Comparison of ENCODE assay signal across 8 cellular contexts in the genomic region with DNA sequence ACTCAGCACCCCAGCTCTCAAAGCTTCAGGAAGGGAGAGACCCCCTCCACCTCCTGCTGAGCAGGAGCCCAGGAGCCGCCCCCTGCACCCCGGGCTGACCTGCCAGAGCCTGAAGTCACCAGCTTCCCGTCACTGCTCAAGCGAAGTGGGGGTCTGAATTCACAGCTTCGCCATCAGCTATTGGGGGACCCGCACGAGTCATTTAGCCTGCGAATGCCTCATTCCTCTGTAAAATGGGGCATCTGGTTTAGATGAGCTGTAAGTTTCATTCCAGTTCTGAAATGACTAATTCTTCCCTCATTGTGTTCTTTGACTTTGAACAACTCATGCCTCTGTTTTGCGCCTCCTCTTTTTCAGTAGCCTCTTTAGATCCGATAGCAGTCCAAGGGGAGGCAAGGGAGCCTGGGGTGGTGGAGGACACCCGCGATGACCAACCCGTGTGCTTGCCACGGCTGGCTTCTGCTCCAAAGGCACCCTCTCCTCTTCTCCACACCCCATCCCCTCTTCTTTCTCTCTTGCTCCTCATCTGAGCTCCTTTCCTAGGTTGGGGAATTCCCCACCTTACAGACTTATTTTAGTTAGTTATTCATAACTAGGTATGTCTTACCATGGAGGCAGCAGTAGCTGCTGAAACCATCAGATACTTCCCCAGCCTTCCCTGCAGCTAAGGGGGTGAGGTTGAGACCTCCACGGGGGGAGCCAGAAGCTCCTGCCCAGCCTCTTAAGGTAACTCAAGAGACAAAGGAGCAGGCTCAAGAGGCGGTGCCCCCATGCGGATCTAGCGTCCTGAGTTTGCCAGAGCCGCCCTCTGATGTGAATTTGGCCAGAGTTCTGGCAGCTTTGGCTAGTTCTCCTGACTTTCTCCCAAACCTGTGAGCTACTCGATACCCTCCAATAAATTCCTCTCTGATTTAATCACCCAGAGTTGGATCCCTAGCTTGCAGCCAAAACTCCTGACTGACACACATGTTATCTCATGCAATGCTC. TPM values are rescaled to one million over a fixed set of nuclear protein-coding genes. Genes with fewer than 3 reads are reported as not detected.
DNase-seq lines count a peak whose midpoint lies in the region; ATAC-seq, FAIRE-seq and TF ChIP-seq lines count a peak whose summit lies in the region.

No MANE protein-coding gene starts in this region.

- peak overlapping the region in 1 of 10 donors; percentile 37 for H3K27ac Mint-ChIP-seq in naive thymus-derived CD8-positive, alpha-beta T cell

- H2BK20ac ChIP-seq in H1 (ENCODE audit: low read length), result peak overlapping the region; percentile 6; the same call in 1 of the 2 replicates

- H3K56ac ChIP-seq in H1 (replicated peaks; ENCODE audit: insufficient read length, low read depth, low read length), result no peak overlapping the region

- no peak overlapping the region for H2BK120ac ChIP-seq in H1 (replicated peaks; ENCODE audit: low read depth, low read length)

- H4K20me1 ChIP-seq in H1 (replicated peaks in 1 of 2; ENCODE audit: control insufficient read depth in 1 of 2, insufficient read depth in 2 of 2, low read length in 2 of 2), result no peaks in the 10 kb centered on the region

- WGBS in H1 (ENCODE audit: extremely low coverage in 1 of 2, insufficient coverage in 1 of 2, insufficient read length in 1 of 2, insufficient replicate concordance in 2 of 2, low coverage in 1 of 2, low lambda C conversion rate in 2 of 2, missing lambda C conversion rate in 1 of 2), 2 experiments, result 90% methylated on average over 19 of the region's 20 CpGs; no CpG with 5 or more reads in 1 of the 2 experiments
- 51% methylated on average over 10 of the region's 20 CpGs for WGBS in right lobe of liver (ENCODE audit: insufficient coverage, low coverage, low lambda C conversion rate, missing lambda C conversion rate)

- H3K23ac ChIP-seq in H1 (ENCODE audit: insufficient read length), result no peak overlapping the region

- H3K18ac ChIP-seq in H1 (ENCODE audit: extremely low read depth, low read length), result no peak overlapping the region

- H4K5ac ChIP-seq in H1 (ENCODE audit: insufficient read length, low read depth, low read length), result no peak overlapping the region

- H2AK5ac ChIP-seq in H1 (ENCODE audit: low read depth, low read length), result no peak overlapping the region

- peak; percentile 54 for ATAC-seq in GM21786 (IDR thresholded peaks at IDR 0.05; ENCODE audit: unreplicated experiment)
- ATAC-seq in RWPE2 (ENCODE audit: low read depth), result peak; percentile 70
- ATAC-seq in naive thymus-derived CD8-positive, alpha-beta T cell, result no peak
- ATAC-seq in right lobe of liver, result no peak

- no peak overlapping the region for H3K27ac ChIP-seq in RWPE2 (ENCODE audit: poor library complexity, severe bottlenecking)
- H3K27ac ChIP-seq in H1 (ENCODE audit: low read depth, low read length), result no peak overlapping the region
- no peak overlapping the region for H3K27ac ChIP-seq in right lobe of liver

- H3K14ac ChIP-seq in H1 (ENCODE audit: insufficient read length), result no peak overlapping the region

- no peak overlapping the region for H2BK15ac ChIP-seq in H1 (ENCODE audit: low read length)

- H3K4me2 ChIP-seq in H1 (ENCODE audit: insufficient read depth in 1 of 2, low read depth in 2 of 2, low read length in 2 of 2), result no peak overlapping the region

- H2BK5ac ChIP-seq in H1 (ENCODE audit: low read depth, low read length), result no peak overlapping the region

- H3K4me3 Mint-ChIP-seq in naive thymus-derived CD8-positive, alpha-beta T cell, result no peak overlapping the region

- H3K9ac ChIP-seq in H1 (replicated peaks in 1 of 4; ENCODE audit: extremely low read depth in 1 of 4, low read depth in 3 of 4, low read length in 3 of 4), result no peak overlapping the region

- POLR2A ChIA-PET in H1 (lab: Charles Lee; ENCODE audit: partially characterized antibody), result interaction anchor here (0.8 to 2.1 kb wide), 4 partner anchors 10 to 66 kb away, joined by 3 to 10 read pairs (median 6); partner anchors contain the start of gene PFKFB3
- POLR2A ChIA-PET in naive thymus-derived CD8-positive, alpha-beta T cell (lab: Charles Lee), result interaction anchor here (0.7 to 1.2 kb wide), 3 partner anchors 12 to 67 kb away, joined by 3 to 5 read pairs (median 3); partner anchors contain the start of gene PFKFB3

- no peak overlapping the region for H4K8ac ChIP-seq in H1 (ENCODE audit: extremely low read depth, insufficient read depth, low read length)

- no peak overlapping the region for H2AFZ ChIP-seq in H1 (ENCODE audit: low read length)

- peaks cover 3 to 27% (median 19%) of the 10 kb centered on the region in 4 donors for H3K4me1 Mint-ChIP-seq in naive thymus-derived CD8-positive, alpha-beta T cell

- CTCF ChIA-PET in H1 (lab: Charles Lee; ENCODE audit: partially characterized antibody), result interaction anchor here (0.9 to 6.4 kb wide), 15 partner anchors 8 to 270 kb away, joined by 3 to 51 read pairs (median 4); partner anchors contain the start of gene PFKFB3

- H3K36me3 Mint-ChIP-seq in naive thymus-derived CD8-positive, alpha-beta T cell, result no peaks in the 10 kb centered on the region

- H3K23me2 ChIP-seq in H1 (ENCODE audit: low read depth, low read length), result no peaks in the 10 kb centered on the region

- H4K91ac ChIP-seq in H1 (replicated peaks; ENCODE audit: insufficient read length, low read length), result no peak overlapping the region

- H3K9me3 ChIP-seq in RWPE2 (ENCODE audit: severe bottlenecking) (no peaks in the 10 kb centered on the region), H1 (ENCODE audit: insufficient read depth in 2 of 2, low read depth in 1 of 2, low read length in 1 of 2) (no peaks in the 10 kb centered on the region), right lobe of liver (no peaks in the 10 kb centered on the region)

- H3K4me3 ChIP-seq in RWPE2 (ENCODE audit: severe bottlenecking), result no peak overlapping the region
- H3K4me3 ChIP-seq in H1 (ENCODE audit: extremely low read depth in 1 of 4, insufficient read depth in 2 of 4, low read depth in 3 of 4, low read length in 4 of 4), result no peak overlapping the region
- H3K4me3 ChIP-seq in right lobe of liver, result no peak overlapping the region

- TF ChIP-seq CTCF in RWPE2 (IDR thresholded peaks at IDR 0.05; ENCODE audit: poor library complexity, severe bottlenecking), result peak; percentile 10
- TF ChIP-seq CTCF in H1 (IDR thresholded peaks at IDR 0.05; ENCODE audit: control extremely low read depth in 1 of 3, insufficient read depth in 1 of 3, low read depth in 1 of 3, low read length in 3 of 3), result no peak
- TF ChIP-seq CTCF in right lobe of liver (IDR thresholded peaks at IDR 0.05), result no peak

- peaks cover 0 to 4% (median 2%) of the 10 kb centered on the region in 5 donors for H3K27me3 Mint-ChIP-seq in naive thymus-derived CD8-positive, alpha-beta T cell

- H3K79me2 ChIP-seq in H1 (ENCODE audit: control insufficient read depth in 1 of 2, insufficient read depth in 2 of 2, low read length in 2 of 2), result no peaks in the 10 kb centered on the region

- DNase-seq in ELF-1 (ENCODE audit: low read depth, low spot score), result peak; percentile 45
- DNase-seq in RWPE2 (ENCODE audit: low spot score), result no peak
- no peak for DNase-seq in H1 (ENCODE audit: low read depth in 1 of 2, low spot score in 2 of 2)
- no peak for DNase-seq in naive thymus-derived CD8-positive, alpha-beta T cell
- no peak for DNase-seq in AML-193 (lab: John Stamatoyannopoulos, UW)
- no peak for DNase-seq in right lobe of liver
- no peak for DNase-seq in G401 (ENCODE audit: low spot score)

- no peak for TF ChIP-seq POLR2A in H1 (IDR thresholded peaks at IDR 0.05; ENCODE audit: control extremely low read depth in 1 of 2, low read depth in 2 of 2, low read length in 2 of 2)
- TF ChIP-seq POLR2A in right lobe of liver (IDR thresholded peaks at IDR 0.05), result no peak

- H3K4ac ChIP-seq in H1 (replicated peaks; ENCODE audit: insufficient read length, low read depth, low read length), result no peak overlapping the region

- no peak overlapping the region for H2BK12ac ChIP-seq in H1 (ENCODE audit: low read depth, low read length)

- TF ChIP-seq RAD21 in H1 (IDR thresholded peaks at IDR 0.05 in 1 of 2, conservative IDR thresholded peaks at IDR 0.05 in 1 of 2; ENCODE audit: low read depth in 2 of 2, low read length in 2 of 2), result no peak

- in situ Hi-C loops in G401 (cut with HindIII; ENCODE audit: low sequenced_read_pairs), result no loop called here

- no peaks in the 10 kb centered on the region for H3K9me3 Mint-ChIP-seq in naive thymus-derived CD8-positive, alpha-beta T cell

- H3K36me3 ChIP-seq in RWPE2 (ENCODE audit: low read depth) (no peaks in the 10 kb centered on the region), H1 (ENCODE audit: control insufficient read depth in 2 of 4, insufficient read depth in 4 of 4, low read length in 3 of 4) (no peaks in the 10 kb centered on the region), right lobe of liver (no peaks in the 10 kb centered on the region)

- H3K4me1 ChIP-seq in RWPE2 (ENCODE audit: insufficient read depth, poor library complexity, severe bottlenecking) (peaks cover 6% of the 10 kb centered on the region), H1 (replicated peaks in 1 of 4; ENCODE audit: control insufficient read depth in 3 of 4, insufficient read depth in 4 of 4, low read length in 3 of 4) (peaks cover 2 to 18% (median 8%) of the 10 kb centered on the region in 4 experiments), right lobe of liver (no peaks in the 10 kb centered on the region)

- no peak for FAIRE-seq in H1 (lab: Jason Lieb, UNC)

- H3K27me3 ChIP-seq in RWPE2 (ENCODE audit: insufficient read depth, poor library complexity, severe bottlenecking) (no peaks in the 10 kb centered on the region), H1 (replicated peaks in 1 of 4; ENCODE audit: control insufficient read depth in 3 of 4, extremely low read depth in 1 of 4, insufficient read depth in 3 of 4, low read length in 3 of 4) (0 out of 7 replicates have a peak, but pooled peaks cover 0 to 2% (median 0%) of the 10 kb centered on the region in 4 experiments), right lobe of liver (no peaks in the 10 kb centered on the region)

- no peaks in the 10 kb centered on the region for H3K79me1 ChIP-seq in H1 (ENCODE audit: low read depth, low read length)

- intact Hi-C loops in right lobe of liver (cut with DNase I), result no loop called here

- no peak for TF ChIP-seq EP300 in H1 (IDR thresholded peaks at IDR 0.05; ENCODE audit: borderline replicate concordance in 1 of 2, low read depth in 2 of 2, low read length in 2 of 2)

RNA-seq across cellular contexts. Expression of gene RBM17, which starts 47.7 kb away (rescaled TPM):
- total RNA-seq in H1 (2021; fragmentation: NEBNext Ultra II Directional; extraction: Animal tissue kit (Norgen Biotek cat#: 25700)), result 120 and 128 TPM in 2 replicates
- 15.7 and 22.9 TPM in 2 replicates for polyA plus RNA-seq in H1 (2011; rRNA removed)
- polyA plus RNA-seq in H1 (2011; cell fraction: cytosol; rRNA removed), result 46.4 TPM
- polyA plus RNA-seq in H1 (2011; cell fraction: nucleus; rRNA removed), result 85.1 TPM
- polyA plus RNA-seq in H1 (2012, experiment 1 of 2), result 97.6 to 142 TPM (median 112 TPM) in 4 replicates
- 18.0 TPM for polyA plus RNA-seq in H1 (2012, experiment 2 of 2)
- polyA plus RNA-seq in H1 (2013, experiment 1 of 2), result 105 TPM
- 105 TPM for polyA plus RNA-seq in H1 (2013, experiment 2 of 2)
- 23.0 and 32.3 TPM in 2 replicates for polyA minus RNA-seq in H1 (2011; rRNA and poly(A)+ RNA removed)
- 26.4 TPM for polyA minus RNA-seq in H1 (2011; cell fraction: cytosol; rRNA and poly(A)+ RNA removed)
- polyA minus RNA-seq in H1 (2011; cell fraction: nucleus; rRNA and poly(A)+ RNA removed), result 41.5 TPM
- 100 to 1,000 TPM; 129 to 130 TPM for total RNA-seq in naive thymus-derived CD8-positive, alpha-beta T cell
- polyA plus RNA-seq in naive thymus-derived CD8-positive, alpha-beta T cell, result 10 to 100 TPM; 57.4 to 84.9 (median 61.3) TPM
- 10 to 100 TPM; 11.9 to 40.6 (median 28.1) TPM for total RNA-seq in right lobe of liver
- total RNA-seq in G401 (2014; rRNA removed; shearing (Covaris generic)), result 28.6 and 41.9 TPM in 2 replicates

Comparison
In these comparisons a context has a peak if more than half of its experiments do, and no peak if none do; other contexts are left out.
1. ATAC-seq: peak in GM21786 (single experiment) and RWPE2 (single experiment); none in naive thymus-derived CD8-positive, alpha-beta T cell (0 of 2) and right lobe of liver (0 of 4).